ENCODE assay signal across 25 cellular contexts in the genomic region with DNA sequence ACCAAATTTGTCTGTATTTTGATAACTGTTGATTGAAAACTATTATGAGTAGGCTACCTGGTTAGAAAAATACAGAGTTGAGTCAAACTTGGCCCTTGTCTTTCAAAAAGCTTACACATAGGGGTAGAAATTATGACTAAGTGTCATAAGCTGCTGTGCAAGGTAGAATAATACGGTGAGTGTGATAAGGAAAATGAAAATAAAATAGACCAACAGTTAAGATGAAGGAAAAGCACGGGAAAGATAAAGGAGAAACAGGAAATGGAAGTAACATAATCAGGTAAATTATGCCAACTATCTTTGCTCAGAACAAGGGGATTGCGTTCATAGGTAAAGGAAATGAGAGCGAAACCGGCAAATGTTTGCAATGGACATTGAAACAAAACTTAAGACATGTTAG.
DNase-seq lines count a peak whose midpoint lies in the region; ATAC-seq and TF ChIP-seq lines count a peak whose summit lies in the region.
"Had no signal": no experiment of that assay in that cellular context is flagged by ENCODE, and none has a peak within 500 bp of the region (broad histone marks: within the 10 kb centered on the region; RNA-seq: fewer than 3 reads in every experiment).

No MANE protein-coding gene starts in this region.

- H3K27ac ChIP-seq in left ventricle myocardium inferior (replicated peaks) (peak overlapping the region; percentile 29), right atrium auricular region (no peak overlapping the region), substantia nigra (ENCODE audit: low read depth, low read length, poor library complexity, severe bottlenecking) (no peak overlapping the region)
- H3K27ac ChIP-seq: Peyer's patch, SK-N-MC had no signal

- peak; percentile 59 for ATAC-seq in left colon

- H3K9ac ChIP-seq in endocrine pancreas (ENCODE audit: control insufficient read depth, insufficient read depth, low read length) = no peak overlapping the region

- H3K27ac Mint-ChIP-seq in type B pancreatic cell = no peak overlapping the region

- peaks cover 4% of the 10 kb centered on the region for H3K4me1 Mint-ChIP-seq in type B pancreatic cell (ENCODE audit: unreplicated experiment)

- peaks cover 4% of the 10 kb centered on the region for H3K36me3 Mint-ChIP-seq in type B pancreatic cell

- no peak for DNase-seq in left ventricle myocardium inferior
- no peak for DNase-seq in right atrium auricular region (ENCODE audit: low spot score)
- DNase-seq in left colon = no peak
- DNase-seq in type B pancreatic cell (ENCODE audit: extremely low spot score, unreplicated experiment) = no peak
- DNase-seq in NCI-H1930 (lab: John Stamatoyannopoulos, UW) = no peak
- no peak for DNase-seq in substantia nigra (lab: John Stamatoyannopoulos, UW)
- no peak for DNase-seq in amygdala (lab: John Stamatoyannopoulos, UW)
- DNase-seq: 8988T; Calu3; DMS79 treated with DMSO at 0.1 percent for 48 hours; GOT3; KBM-7; MV-4-11; NCI-H1105; NCI-H1436 treated with DMSO at 0.1 percent for 48 hours; NCI-H187 treated with DMSO at 0.1 percent for 48 hours; NCI-H2107; NCI-H524; NCI-H748 treated with DMSO at 0.1 percent for 48 hours; NK-92 treated with Interleukin-12 subunit alpha and Interleukin-12 subunit beta, amount 100 ng/mL, for 24 hours; Peyer's patch; SIG-M5 had no signal

- H3K9me3 ChIP-seq in left ventricle myocardium inferior (replicated peaks) = no peaks in the 10 kb centered on the region
- H3K9me3 ChIP-seq in right atrium auricular region = no peaks in the 10 kb centered on the region
- H3K9me3 ChIP-seq in endocrine pancreas (ENCODE audit: control insufficient read depth, low read length) = no peaks in the 10 kb centered on the region
- H3K9me3 ChIP-seq: HAP-1, Peyer's patch had no signal

- peak overlapping the region; percentile 19 for H3K4me3 ChIP-seq in left ventricle myocardium inferior
- H3K4me3 ChIP-seq in right atrium auricular region = no peak overlapping the region
- H3K4me3 ChIP-seq in endocrine pancreas (ENCODE audit: control insufficient read depth, insufficient read depth, low read length) = peak overlapping the region; percentile 10
- H3K4me3 ChIP-seq: HAP-1, SK-N-MC had no signal

- H3K4me1 ChIP-seq in left ventricle myocardium inferior = peaks cover 8% of the 10 kb centered on the region
- no peaks in the 10 kb centered on the region for H3K4me1 ChIP-seq in right atrium auricular region
- peaks cover 6% of the 10 kb centered on the region for H3K4me1 ChIP-seq in endocrine pancreas (ENCODE audit: control insufficient read depth, insufficient read depth, low read length)
- H3K4me1 ChIP-seq: Peyer's patch had no signal

- TF ChIP-seq CTCF in left ventricle myocardium inferior (IDR thresholded peaks at IDR 0.05; ENCODE audit: borderline replicate concordance) = no peak
- no peak for TF ChIP-seq CTCF in right atrium auricular region (IDR thresholded peaks at IDR 0.05)
- TF ChIP-seq CTCF in type B pancreatic cell (conservative IDR thresholded peaks at IDR 0.05) = no peak

- H3K36me3 ChIP-seq in left ventricle myocardium inferior (no peaks in the 10 kb centered on the region), right atrium auricular region (no peaks in the 10 kb centered on the region), endocrine pancreas (ENCODE audit: control insufficient read depth, insufficient read depth, low read length) (no peaks in the 10 kb centered on the region)
- H3K36me3 ChIP-seq: HAP-1, Peyer's patch had no signal

- H3K27me3 ChIP-seq in left ventricle myocardium inferior (ENCODE audit: low read depth) (no peaks in the 10 kb centered on the region), right atrium auricular region (no peaks in the 10 kb centered on the region), endocrine pancreas (ENCODE audit: control insufficient read depth, insufficient read depth, low read length) (no peaks in the 10 kb centered on the region)
- H3K27me3 ChIP-seq: Peyer's patch had no signal

- H3K27me3 Mint-ChIP-seq in type B pancreatic cell = no peaks in the 10 kb centered on the region

- peak overlapping the region; percentile 1 for H3K4me3 Mint-ChIP-seq in type B pancreatic cell

- no peaks in the 10 kb centered on the region for H3K9me3 Mint-ChIP-seq in type B pancreatic cell

- intact Hi-C loops in left ventricle myocardium inferior (cut with micrococcal nuclease) = no loop called here
- intact Hi-C loops in left colon (cut with DNase I, micrococcal nuclease) = no loop called here

Comparison
In these comparisons a context has a peak if more than half of its experiments do, and no peak if none do; other contexts are left out.
1. H3K4me3 ChIP-seq: peak in left ventricle myocardium inferior (single experiment) and endocrine pancreas (single experiment); none in right atrium auricular region (0 of 2).